18 cellular contexts compared by ENCODE assay signal in genomic region chr4:11774346-11774745, GRCh38.
"Had no signal": no experiment of that assay in that cellular context is flagged by ENCODE, and none has a peak within 500 bp of the region (broad histone marks: within the 10 kb centered on the region; RNA-seq: fewer than 3 reads in every experiment).

No MANE protein-coding gene starts in this region.

- H3K4me1 ChIP-seq: lower lobe of right lung, neural progenitor cell, parathyroid adenoma, right lobe of liver, uterus had no signal

- FAIRE-seq: astrocyte, kidney, TTC549 had no signal

- ATAC-seq: right lobe of liver, T-helper 17 cell had no signal

- DNase-seq: activated B cell treated with CpG ODN at 0.5 μM for 24 hours; activated CD4-positive, alpha-beta T cell treated with anti-CD3 and anti-CD28 coated beads, Interleukin-2, amount 10 ng/mL, durations not matched to agents 24 days and 14 days; activated naive CD4-positive, alpha-beta T cell; central memory CD4-positive, alpha-beta T cell; cortex of kidney; effector memory CD4-positive, alpha-beta T cell; foreskin melanocyte; kidney; lower lobe of right lung; midbrain; right lobe of liver; stimulated activated CD4-positive, alpha-beta T cell treated with anti-CD3 and anti-CD28 coated beads, Interleukin-4, amount 100 ng/mL, for 1 hour; T-helper 17 cell; uterus had no signal

- H3K4me3 ChIP-seq: lower lobe of right lung, neural progenitor cell, right lobe of liver, uterus had no signal

- H3K27me3 ChIP-seq: neural progenitor cell, right lobe of liver, uterus had no signal

- H3K36me3 ChIP-seq: lower lobe of right lung, neural progenitor cell, right lobe of liver, uterus had no signal

- H3K27ac ChIP-seq: lower lobe of right lung, neural progenitor cell, parathyroid adenoma, right lobe of liver, uterus had no signal

- H3K9me3 ChIP-seq: lower lobe of right lung, right lobe of liver, uterus had no signal
